ENCODE assay signal across 14 cellular contexts in the genomic region with DNA sequence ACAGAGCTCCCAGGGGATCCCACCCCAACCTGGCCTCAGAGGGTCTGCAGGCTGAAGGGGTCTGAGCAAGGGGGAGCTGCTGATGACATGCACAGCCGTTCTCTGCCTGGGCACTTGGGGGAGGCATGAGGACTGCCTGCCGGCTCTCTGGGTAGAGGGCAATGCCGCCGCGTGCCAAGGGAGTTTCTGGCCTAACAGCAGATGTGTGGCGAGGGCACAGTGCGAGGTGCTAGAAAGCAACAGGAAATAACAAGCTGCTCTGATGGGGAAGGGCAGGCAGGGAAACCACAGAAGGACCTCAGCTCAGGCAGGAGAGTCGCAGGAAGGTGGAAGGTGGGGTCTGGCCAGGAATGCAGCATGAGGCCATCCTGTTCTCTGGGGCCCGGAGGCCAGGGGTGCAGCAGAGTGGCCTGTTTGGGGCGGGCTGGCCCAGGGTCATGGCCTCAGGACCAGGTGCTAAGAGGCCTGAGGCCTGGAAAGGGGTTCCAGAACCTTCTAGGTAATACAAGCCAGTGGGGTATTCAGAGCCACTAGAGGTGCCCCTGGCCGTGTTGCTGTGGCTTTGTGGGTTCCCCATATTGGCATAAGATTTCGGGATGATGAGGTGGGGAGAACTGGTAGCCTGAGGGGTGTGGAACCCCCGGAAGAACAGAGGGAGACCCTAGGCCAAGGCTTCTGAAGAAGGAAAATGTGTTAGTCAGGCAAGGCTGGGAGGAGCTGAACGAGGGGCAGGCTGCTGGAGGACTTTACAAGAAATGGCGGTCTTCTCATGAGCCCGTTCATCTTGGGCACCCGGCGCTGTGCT. TPM values are rescaled to one million over a fixed set of nuclear protein-coding genes. Genes with fewer than 3 reads are reported as not detected.
DNase-seq lines count a peak whose midpoint lies in the region; FAIRE-seq and TF ChIP-seq lines count a peak whose summit lies in the region.
"Had no signal": no experiment of that assay in that cellular context is flagged by ENCODE, and none has a peak within 500 bp of the region (broad histone marks: within the 10 kb centered on the region; RNA-seq: fewer than 3 reads in every experiment).

No MANE protein-coding gene starts in this region.

- no peaks in the 10 kb centered on the region for H4K20me1 ChIP-seq in astrocyte (ENCODE audit: insufficient read depth, low read length)

- H3K9me3 ChIP-seq in astrocyte (ENCODE audit: insufficient read depth, low read depth, low read length) = peaks cover 4% of the 10 kb centered on the region
- H3K9me3 ChIP-seq: prostate gland had no signal

- no peak overlapping the region for H3K27ac ChIP-seq in astrocyte (ENCODE audit: low read depth, low read length)
- H3K27ac ChIP-seq: prostate gland had no signal

- peak overlapping the region; percentile 65 for H3K27ac Mint-ChIP-seq in activated CD4-positive, alpha-beta T cell treated with anti-CD3 and anti-CD28 coated beads, Interleukin-2, amount 10 ng/mL, durations not matched to agents 7 days and 5 days
- H3K27ac Mint-ChIP-seq in astrocyte (ENCODE audit: unreplicated experiment) (peak overlapping the region; percentile 41), neural crest cell (ENCODE audit: unreplicated experiment) (peak overlapping the region; percentile 73)
- H3K27ac Mint-ChIP-seq: HFFc6 had no signal

- peak; percentile 48 for DNase-seq in activated CD4-positive, alpha-beta T cell treated with anti-CD3 and anti-CD28 coated beads, Interleukin-2, amount 10 ng/mL, durations not matched to agents 7 days and 5 days
- no peak for DNase-seq in activated CD4-positive, alpha-beta T cell treated with anti-CD3 and anti-CD28 coated beads for 4 hours
- DNase-seq in RPMI8226 = peak; percentile 93
- no peak for DNase-seq in astrocyte (ENCODE audit: low read depth)
- no peak for DNase-seq in neural crest cell (ENCODE audit: low read depth, low spot score)
- no peak for DNase-seq in GM10266 (ENCODE audit: extremely low spot score)
- DNase-seq in stimulated activated CD4-positive, alpha-beta T cell treated with anti-CD3 and anti-CD28 coated beads, Interleukin-15, amount 100 ng/mL, for 24 hours = no peak
- DNase-seq in stimulated activated CD4-positive, alpha-beta T cell treated with anti-CD3 and anti-CD28 coated beads, Interleukin-2, amount 100 ng/mL, for 48 hours = no peak
- DNase-seq: heart right ventricle; HFFc6; stimulated activated CD4-positive, alpha-beta T cell treated with anti-CD3 and anti-CD28 coated beads, Interleukin-4, amount 100 ng/mL, for 24 hours had no signal

- no peaks in the 10 kb centered on the region for H3K4me1 ChIP-seq in astrocyte (ENCODE audit: insufficient read depth, low read length)

- H3K27me3 Mint-ChIP-seq in activated CD4-positive, alpha-beta T cell treated with anti-CD3 and anti-CD28 coated beads, Interleukin-2, amount 10 ng/mL, durations not matched to agents 7 days and 5 days = no peaks in the 10 kb centered on the region
- H3K27me3 Mint-ChIP-seq in astrocyte (ENCODE audit: low read depth, unreplicated experiment) (no peaks in the 10 kb centered on the region), neural crest cell (ENCODE audit: low read depth) (peaks cover 21% of the 10 kb centered on the region)

- FAIRE-seq in astrocyte (lab: Jason Lieb, UNC) = no peak
- FAIRE-seq: GM18507 had no signal

- H3K4me1 Mint-ChIP-seq in activated CD4-positive, alpha-beta T cell treated with anti-CD3 and anti-CD28 coated beads, Interleukin-2, amount 10 ng/mL, durations not matched to agents 7 days and 5 days = peaks cover 22% of the 10 kb centered on the region
- peaks cover 8% of the 10 kb centered on the region for H3K4me1 Mint-ChIP-seq in astrocyte (ENCODE audit: low read depth, unreplicated experiment)
- H3K4me1 Mint-ChIP-seq in neural crest cell = peaks cover 36% of the 10 kb centered on the region

- POLR2A ChIA-PET in activated CD4-positive, alpha-beta T cell treated with anti-CD3 and anti-CD28 coated beads, Interleukin-2, amount 10 ng/mL, durations not matched to agents 7 days and 5 days (lab: Charles Lee) = no interaction called here

- no peak overlapping the region for H2AFZ ChIP-seq in astrocyte (ENCODE audit: low read depth, low read length)

- peaks cover 7% of the 10 kb centered on the region for H3K9me3 Mint-ChIP-seq in activated CD4-positive, alpha-beta T cell treated with anti-CD3 and anti-CD28 coated beads, Interleukin-2, amount 10 ng/mL, durations not matched to agents 7 days and 5 days
- peaks cover 8% of the 10 kb centered on the region for H3K9me3 Mint-ChIP-seq in astrocyte (ENCODE audit: unreplicated experiment)
- no peaks in the 10 kb centered on the region for H3K9me3 Mint-ChIP-seq in neural crest cell

- peaks cover 11% of the 10 kb centered on the region for H3K27me3 ChIP-seq in astrocyte (ENCODE audit: insufficient read depth, low read length)
- H3K27me3 ChIP-seq: heart right ventricle had no signal

- no peak overlapping the region for H3K4me2 ChIP-seq in astrocyte (ENCODE audit: low read length)

- H3K36me3 ChIP-seq in astrocyte (ENCODE audit: insufficient read depth, low read length) = no peaks in the 10 kb centered on the region
- H3K36me3 ChIP-seq: prostate gland had no signal

- TF ChIP-seq CTCF in astrocyte (IDR thresholded peaks at IDR 0.05; ENCODE audit: insufficient read depth, low read depth, low read length) (no peak), neural crest cell (conservative IDR thresholded peaks at IDR 0.05) (no peak), GM10266 (IDR thresholded peaks at IDR 0.05; ENCODE audit: control insufficient read depth, insufficient read depth, low read depth, missing control alignments) (no peak)

- no peak overlapping the region for H3K9ac ChIP-seq in astrocyte (ENCODE audit: low read length)

- H3K4me3 Mint-ChIP-seq in activated CD4-positive, alpha-beta T cell treated with anti-CD3 and anti-CD28 coated beads, Interleukin-2, amount 10 ng/mL, durations not matched to agents 7 days and 5 days = no peak overlapping the region
- H3K4me3 Mint-ChIP-seq in astrocyte (ENCODE audit: unreplicated experiment) (no peak overlapping the region), neural crest cell (peak overlapping the region; percentile 75)
- H3K4me3 Mint-ChIP-seq: HFFc6 had no signal

- no peaks in the 10 kb centered on the region for H3K79me2 ChIP-seq in astrocyte (ENCODE audit: insufficient read depth, low read length)

- CTCF ChIA-PET in activated CD4-positive, alpha-beta T cell treated with anti-CD3 and anti-CD28 coated beads, Interleukin-2, amount 10 ng/mL, durations not matched to agents 7 days and 5 days (lab: Charles Lee) = interaction anchor here (0.9 to 1.8 kb wide), 3 partner anchors 10 to 251 kb away, joined by 3 to 6 read pairs (median 5); no protein-coding TSS in a partner anchor

- no peaks in the 10 kb centered on the region for H3K36me3 Mint-ChIP-seq in activated CD4-positive, alpha-beta T cell treated with anti-CD3 and anti-CD28 coated beads, Interleukin-2, amount 10 ng/mL, durations not matched to agents 7 days and 5 days (ENCODE audit: low read depth)
- H3K36me3 Mint-ChIP-seq in astrocyte (ENCODE audit: low read depth, unreplicated experiment) (peaks cover 11% of the 10 kb centered on the region), neural crest cell (ENCODE audit: low read depth) (peaks cover 40% of the 10 kb centered on the region)

- no peak overlapping the region for H3K4me3 ChIP-seq in astrocyte (ENCODE audit: insufficient read depth, low read depth, low read length)
- H3K4me3 ChIP-seq: heart right ventricle, prostate gland had no signal

RNA-seq across cellular contexts. Expression of a gene that starts 41.2 kb away (rescaled TPM):
- total RNA-seq in activated CD4-positive, alpha-beta T cell treated with anti-CD3 and anti-CD28 coated beads, Interleukin-2, amount 10 ng/mL, durations not matched to agents 7 days and 5 days = under 1 TPM; 0.15 to 0.25 TPM
- total RNA-seq in astrocyte = 5.7 and 6.2 TPM in 2 replicates
- total RNA-seq in neural crest cell = 187 and 205 TPM in 2 replicates
- total RNA-seq: LHCN-M2 had no signal

Comparison
In these comparisons a context has a peak if more than half of its experiments do, and no peak if none do; other contexts are left out.
1. DNase-seq: peak in activated CD4-positive, alpha-beta T cell treated with anti-CD3 and anti-CD28 coated beads, Interleukin-2, amount 10 ng/mL, durations not matched to agents 7 days and 5 days (single experiment) and RPMI8226 (single experiment); none in activated CD4-positive, alpha-beta T cell treated with anti-CD3 and anti-CD28 coated beads for 4 hours (0 of 2), astrocyte (single experiment), neural crest cell (single experiment), GM10266 (single experiment), stimulated activated CD4-positive, alpha-beta T cell treated with anti-CD3 and anti-CD28 coated beads, Interleukin-15, amount 100 ng/mL, for 24 hours (single experiment) and stimulated activated CD4-positive, alpha-beta T cell treated with anti-CD3 and anti-CD28 coated beads, Interleukin-2, amount 100 ng/mL, for 48 hours (0 of 2).
2. RNA of a gene that starts 41.2 kb away (total RNA-seq): 187 to 205 TPM in neural crest cell; 5.7 to 6.2 TPM in astrocyte and 0.15 to 0.25 TPM in activated CD4-positive, alpha-beta T cell treated with anti-CD3 and anti-CD28 coated beads, Interleukin-2, amount 10 ng/mL, durations not matched to agents 7 days and 5 days; every median in the first group is over 10 times any median in the second.
3. Peak in every context shown above with its lines, with median percentiles within 50 percentile points of each other: H3K27ac Mint-ChIP-seq.